In the genomic region with DNA sequence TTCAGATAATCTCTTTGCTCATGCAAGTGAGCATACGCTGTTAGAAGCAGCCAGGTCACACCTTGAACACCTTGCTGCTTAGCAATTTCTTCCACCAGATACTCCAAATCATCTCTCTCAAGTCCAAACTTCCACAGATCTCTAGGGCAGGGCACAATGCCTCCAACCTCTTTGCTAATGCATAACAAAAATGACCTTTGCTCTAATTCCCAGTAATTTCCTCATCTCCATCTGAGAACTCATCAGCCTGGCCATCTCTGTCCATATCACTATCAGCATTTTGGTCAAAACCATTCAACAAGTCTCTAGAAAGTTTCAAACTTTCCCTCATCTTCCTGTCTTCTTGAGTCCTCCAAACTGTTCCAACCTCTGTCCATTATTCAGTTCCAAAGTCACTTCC, we compare ENCODE assay signal across 19 cellular contexts.
A peak's percentile ranks its signal among the peaks of the same experiment; 100 is the strongest.
DNase-seq lines count a peak whose midpoint lies in the region; ATAC-seq and TF ChIP-seq lines count a peak whose summit lies in the region.
"Had no signal": no experiment of that assay in that cellular context is flagged by ENCODE, and none has a peak within 500 bp of the region (broad histone marks: within the 10 kb centered on the region; RNA-seq: fewer than 3 reads in every experiment).

No MANE protein-coding gene starts in this region.

- peak; percentile 52 for ATAC-seq in left lobe of liver
- no peak for ATAC-seq in HG02571 (IDR thresholded peaks at IDR 0.05; ENCODE audit: unreplicated experiment)
- ATAC-seq in HG02870 (IDR thresholded peaks at IDR 0.05; ENCODE audit: unreplicated experiment): no peak
- ATAC-seq in GM18517 (IDR thresholded peaks at IDR 0.05; ENCODE audit: unreplicated experiment): no peak
- ATAC-seq: CD8-positive, alpha-beta T cell had no signal

- no peak overlapping the region for H3K27ac Mint-ChIP-seq in activated CD4-positive, alpha-beta T cell treated with anti-CD3 and anti-CD28 coated beads, Interleukin-2, amount 10 ng/mL, durations not matched to agents 24 days and 14 days
- H3K27ac Mint-ChIP-seq: B cell; CD4-positive, CD25-positive, alpha-beta regulatory T cell; CD8-positive, alpha-beta T cell; HFFc6 had no signal

- intact Hi-C loops in activated CD4-positive, alpha-beta T cell treated with anti-CD3 and anti-CD28 coated beads, Interleukin-2, amount 10 ng/mL, durations not matched to agents 24 days and 14 days (cut with micrococcal nuclease): no loop called here

- no peaks in the 10 kb centered on the region for H3K79me2 ChIP-seq in OCI-LY3 (ENCODE audit: low read length)

- no peak overlapping the region for H3K4me3 Mint-ChIP-seq in activated CD4-positive, alpha-beta T cell treated with anti-CD3 and anti-CD28 coated beads, Interleukin-2, amount 10 ng/mL, durations not matched to agents 24 days and 14 days
- H3K4me3 Mint-ChIP-seq: B cell; CD4-positive, CD25-positive, alpha-beta regulatory T cell; CD8-positive, alpha-beta T cell; HFFc6 had no signal

- peak overlapping the region; percentile 5; the same call in 1 of the 2 replicates for H2AFZ ChIP-seq in OCI-LY3 (ENCODE audit: low read depth, low read length)

- H3K4me1 ChIP-seq in OCI-LY3 (ENCODE audit: low read length): peaks cover 32% of the 10 kb centered on the region
- H3K4me1 ChIP-seq: BLaER1, Caco-2, HAP-1 had no signal

- peak; percentile 18 for DNase-seq in activated CD4-positive, alpha-beta T cell treated with anti-CD3 and anti-CD28 coated beads, Interleukin-2, amount 10 ng/mL, durations not matched to agents 24 days and 14 days
- DNase-seq in activated CD4-positive, alpha-beta T cell treated with anti-CD3 and anti-CD28 coated beads, Interleukin-2, amount 50 U/mL, for 48 hours: no peak
- no peak for DNase-seq in left lobe of liver (ENCODE audit: low spot score)
- DNase-seq: Caco-2; CD4-positive, CD25-positive, alpha-beta regulatory T cell; CD8-positive, alpha-beta T cell; DMS153; DND-41; GOT3; HFFc6 had no signal

- peaks cover 5% of the 10 kb centered on the region for H3K27me3 Mint-ChIP-seq in activated CD4-positive, alpha-beta T cell treated with anti-CD3 and anti-CD28 coated beads, Interleukin-2, amount 10 ng/mL, durations not matched to agents 24 days and 14 days
- H3K27me3 Mint-ChIP-seq: B cell had no signal

- TF ChIP-seq CTCF in OCI-LY3 (IDR thresholded peaks at IDR 0.05; ENCODE audit: low read depth, low read length): no peak

- no peaks in the 10 kb centered on the region for H3K27me3 ChIP-seq in OCI-LY3 (ENCODE audit: low read depth, low read length)
- H3K27me3 ChIP-seq: BLaER1 had no signal

- H3K4me1 Mint-ChIP-seq in activated CD4-positive, alpha-beta T cell treated with anti-CD3 and anti-CD28 coated beads, Interleukin-2, amount 10 ng/mL, durations not matched to agents 24 days and 14 days: no peaks in the 10 kb centered on the region
- H3K4me1 Mint-ChIP-seq: CD4-positive, CD25-positive, alpha-beta regulatory T cell had no signal

- peak overlapping the region; percentile 19 for H3K4me2 ChIP-seq in OCI-LY3 (ENCODE audit: low read length)
- H3K4me2 ChIP-seq: BLaER1 had no signal

- H3K9ac ChIP-seq in OCI-LY3 (ENCODE audit: low read length): no peak overlapping the region
- H3K9ac ChIP-seq: BLaER1 had no signal

- H3K27ac ChIP-seq in OCI-LY3 (ENCODE audit: low read length): peak overlapping the region; percentile 38
- H3K27ac ChIP-seq: 22Rv1, BLaER1, C4-2B had no signal

- H3K4me3 ChIP-seq in OCI-LY3 (ENCODE audit: low read length): 0 out of 2 replicates have a peak overlapping the region, but pooled peaks have one; percentile 15
- H3K4me3 ChIP-seq: BLaER1, HAP-1 had no signal

- peaks cover 11% of the 10 kb centered on the region for H3K36me3 ChIP-seq in OCI-LY3 (replicated peaks; ENCODE audit: low read depth, low read length)
- H3K36me3 ChIP-seq: BLaER1, HAP-1 had no signal

- peaks cover 12% of the 10 kb centered on the region for H3K9me3 Mint-ChIP-seq in activated CD4-positive, alpha-beta T cell treated with anti-CD3 and anti-CD28 coated beads, Interleukin-2, amount 10 ng/mL, durations not matched to agents 24 days and 14 days
- H3K9me3 Mint-ChIP-seq: HFFc6 had no signal

- H4K20me1 ChIP-seq in OCI-LY3 (ENCODE audit: insufficient read depth, low read length): no peaks in the 10 kb centered on the region
- H4K20me1 ChIP-seq: BLaER1 had no signal

- H3K9me3 ChIP-seq in OCI-LY3 (ENCODE audit: insufficient read depth, low read length): peaks cover 6% of the 10 kb centered on the region; the same call in 1 of the 2 replicates
- H3K9me3 ChIP-seq: BLaER1, Caco-2, HAP-1 had no signal

- H3K36me3 Mint-ChIP-seq in activated CD4-positive, alpha-beta T cell treated with anti-CD3 and anti-CD28 coated beads, Interleukin-2, amount 10 ng/mL, durations not matched to agents 24 days and 14 days (ENCODE audit: low read depth): no peaks in the 10 kb centered on the region
- H3K36me3 Mint-ChIP-seq: CD4-positive, CD25-positive, alpha-beta regulatory T cell had no signal
